In genomic region chr15:99333981-99334380, GRCh38 we compare ENCODE assay signal across 17 cellular contexts.
DNase-seq lines count a peak whose midpoint lies in the region; ATAC-seq lines count a peak whose summit lies in the region.
"Had no signal": no experiment of that assay in that cellular context is flagged by ENCODE, and none has a peak within 500 bp of the region (broad histone marks: within the 10 kb centered on the region; RNA-seq: fewer than 3 reads in every experiment).

No MANE protein-coding gene starts in this region.

- H2AK5ac ChIP-seq in neuronal stem cell (ENCODE audit: low read depth, low read length) = no peak overlapping the region

- no CpG with 5 or more reads among the region's 8 CpGs for WGBS in neuronal stem cell (ENCODE audit: extremely low coverage in 2 of 2, insufficient read length in 2 of 2, insufficient replicate concordance in 1 of 2), 2 donors
- 83% methylated on average over 8 of the region's 8 CpGs for WGBS in right cardiac atrium

- H3K9ac ChIP-seq in neuronal stem cell (ENCODE audit: low read depth, low read length, poor library complexity) = no peak overlapping the region

- no peak overlapping the region for H3K18ac ChIP-seq in neuronal stem cell (ENCODE audit: low read length)

- no peak overlapping the region for H3K4me3 Mint-ChIP-seq in activated T-cell treated with anti-CD3 and anti-CD28 coated beads, Interleukin-2, amount 50 U/mL, for 72 hours
- H3K4me3 Mint-ChIP-seq in T-helper 2 cell treated with Interferon-gamma antibody and Interleukin-4, amounts not matched to agents 5 μg/mL and 100 μg/mL, for 36 hours = no peak overlapping the region
- no peak overlapping the region for H3K4me3 Mint-ChIP-seq in T-cell
- H3K4me3 Mint-ChIP-seq: CD14-positive monocyte; CD8-positive, alpha-beta memory T cell had no signal

- H3K4me3 ChIP-seq in neuronal stem cell (ENCODE audit: low read length in 2 of 2) = no peak overlapping the region
- H3K4me3 ChIP-seq in right cardiac atrium (ENCODE audit: low read length) = no peak overlapping the region
- H3K4me3 ChIP-seq: HAP-1 had no signal

- H4K91ac ChIP-seq in neuronal stem cell (ENCODE audit: low read depth, low read length, poor library complexity) = no peak overlapping the region

- no peaks in the 10 kb centered on the region for H3K79me1 ChIP-seq in neuronal stem cell (ENCODE audit: low read depth, low read length)

- H2BK15ac ChIP-seq in neuronal stem cell (ENCODE audit: low read length) = no peak overlapping the region

- CTCF ChIA-PET in T-cell (lab: Charles Lee) = interaction anchor here in 1 of 2 donors (1.3 to 2.0 kb wide), 2 partner anchors 10 to 370 kb away, joined by 3 to 5 read pairs; no protein-coding TSS in a partner anchor

- no peak for ATAC-seq in activated T-cell treated with anti-CD3 and anti-CD28 coated beads, Interleukin-2, amount 50 U/mL, for 72 hours (replicated peaks in 1 of 2)
- ATAC-seq in right cardiac atrium = no peak
- no peak for ATAC-seq in T-cell (replicated peaks in 1 of 4)
- ATAC-seq: HepG2 had no signal

- intact Hi-C loops in right cardiac atrium (cut with DNase I) = no loop called here

- H3K9me3 ChIP-seq in neuronal stem cell (replicated peaks in 1 of 2; ENCODE audit: control insufficient read depth in 2 of 2, insufficient read depth in 1 of 2, low read depth in 1 of 2, low read length in 2 of 2) (no peaks in the 10 kb centered on the region), right cardiac atrium (ENCODE audit: control insufficient read depth, low read length) (no peaks in the 10 kb centered on the region)
- H3K9me3 ChIP-seq: Caco-2, HAP-1 had no signal

- DNase-seq in activated T-cell treated with anti-CD3 and anti-CD28 coated beads, Interleukin-2, amount 50 U/mL, for 72 hours = no peak
- DNase-seq in activated T-cell treated with anti-CD3 and anti-CD28 coated beads for 4 hours (no peak), fibroblast of peridontal ligament (ENCODE audit: extremely low read depth) (peak; percentile 45), neuronal stem cell (ENCODE audit: low spot score) (no peak), right cardiac atrium (no peak), T-cell (no peak), NCI-H526 treated with DMSO at 0.1 percent for 48 hours (lab: John Stamatoyannopoulos, UW) (no peak)
- DNase-seq in T-helper 2 cell treated with Interferon-gamma antibody and Interleukin-4, amounts not matched to agents 5 μg/mL and 100 μg/mL, for 36 hours (ENCODE audit: low spot score) = no peak
- DNase-seq: Caco-2; CD8-positive, alpha-beta memory T cell; DND-41; GDM1; GOT3 had no signal

- POLR2A ChIA-PET in T-cell (lab: Charles Lee) = interaction anchor here in 1 of 2 donors (0.6 kb wide), 1 partner anchor 354 kb away, joined by 3 read pairs; no protein-coding TSS in a partner anchor

- no peaks in the 10 kb centered on the region for H3K9me3 Mint-ChIP-seq in activated T-cell treated with anti-CD3 and anti-CD28 coated beads, Interleukin-2, amount 50 U/mL, for 72 hours
- H3K9me3 Mint-ChIP-seq in T-helper 2 cell treated with Interferon-gamma antibody and Interleukin-4, amounts not matched to agents 5 μg/mL and 100 μg/mL, for 36 hours = no peaks in the 10 kb centered on the region
- no peaks in the 10 kb centered on the region for H3K9me3 Mint-ChIP-seq in T-cell
- H3K9me3 Mint-ChIP-seq: CD14-positive monocyte; CD8-positive, alpha-beta memory T cell had no signal

- no peak overlapping the region for H2BK12ac ChIP-seq in neuronal stem cell (ENCODE audit: low read length)

- H3K23ac ChIP-seq in neuronal stem cell (ENCODE audit: low read depth, low read length, poor library complexity) = no peak overlapping the region

- H4K8ac ChIP-seq in neuronal stem cell (ENCODE audit: low read depth, low read length) = no peak overlapping the region

- no peaks in the 10 kb centered on the region for H3K36me3 ChIP-seq in neuronal stem cell (replicated peaks in 1 of 2; ENCODE audit: control insufficient read depth in 2 of 2, insufficient read depth in 2 of 2, low read length in 2 of 2)
- H3K36me3 ChIP-seq: HAP-1 had no signal

- H2BK5ac ChIP-seq in neuronal stem cell (ENCODE audit: low read length) = no peak overlapping the region

- H2AFZ ChIP-seq in neuronal stem cell (ENCODE audit: low read length) = peak overlapping the region; percentile 40

- H3K4me1 Mint-ChIP-seq in activated T-cell treated with anti-CD3 and anti-CD28 coated beads, Interleukin-2, amount 50 U/mL, for 72 hours (ENCODE audit: low read depth) = no peaks in the 10 kb centered on the region
- H3K4me1 Mint-ChIP-seq in T-helper 2 cell treated with Interferon-gamma antibody and Interleukin-4, amounts not matched to agents 5 μg/mL and 100 μg/mL, for 36 hours (ENCODE audit: low read depth) = peaks cover 8% of the 10 kb centered on the region
- H3K4me1 Mint-ChIP-seq in T-cell = no peaks in the 10 kb centered on the region
- H3K4me1 Mint-ChIP-seq: CD14-positive monocyte; CD8-positive, alpha-beta memory T cell had no signal

- no peak overlapping the region for H3K14ac ChIP-seq in neuronal stem cell (ENCODE audit: low read length)

- H3K4ac ChIP-seq in neuronal stem cell (ENCODE audit: low read length) = no peak overlapping the region

- no peaks in the 10 kb centered on the region for H3K27me3 ChIP-seq in neuronal stem cell (ENCODE audit: control insufficient read depth in 3 of 3, insufficient read depth in 3 of 3, low read depth in 1 of 3, low read length in 3 of 3)
- H3K27me3 ChIP-seq in right cardiac atrium (ENCODE audit: control insufficient read depth, insufficient read depth) = no peaks in the 10 kb centered on the region

- H3K4me2 ChIP-seq in neuronal stem cell (ENCODE audit: insufficient read depth, low read length, poor library complexity, severe bottlenecking) = no peak overlapping the region

- H3K4me1 ChIP-seq in neuronal stem cell (ENCODE audit: control insufficient read depth in 2 of 2, insufficient read depth in 1 of 2, low read depth in 1 of 2, low read length in 2 of 2) (peaks cover 2 to 11% of the 10 kb centered on the region in 2 donors), right cardiac atrium (ENCODE audit: control insufficient read depth, insufficient read depth, low read length) (peaks cover 4% of the 10 kb centered on the region)
- H3K4me1 ChIP-seq: Caco-2, HAP-1 had no signal

- H3K36me3 Mint-ChIP-seq in activated T-cell treated with anti-CD3 and anti-CD28 coated beads, Interleukin-2, amount 50 U/mL, for 72 hours (ENCODE audit: insufficient read depth in 2 of 2) = peaks cover 0 to 2% of the 10 kb centered on the region in 2 donors
- H3K36me3 Mint-ChIP-seq in T-helper 2 cell treated with Interferon-gamma antibody and Interleukin-4, amounts not matched to agents 5 μg/mL and 100 μg/mL, for 36 hours (ENCODE audit: low read depth) = no peaks in the 10 kb centered on the region
- peaks cover 31% of the 10 kb centered on the region for H3K36me3 Mint-ChIP-seq in T-cell

- H2BK120ac ChIP-seq in neuronal stem cell (ENCODE audit: low read depth, low read length) = no peak overlapping the region

- H3K27me3 Mint-ChIP-seq in activated T-cell treated with anti-CD3 and anti-CD28 coated beads, Interleukin-2, amount 50 U/mL, for 72 hours (ENCODE audit: low read depth) = no peaks in the 10 kb centered on the region
- H3K27me3 Mint-ChIP-seq in T-helper 2 cell treated with Interferon-gamma antibody and Interleukin-4, amounts not matched to agents 5 μg/mL and 100 μg/mL, for 36 hours (ENCODE audit: low read depth) = no peaks in the 10 kb centered on the region
- no peaks in the 10 kb centered on the region for H3K27me3 Mint-ChIP-seq in T-cell
- H3K27me3 Mint-ChIP-seq: CD8-positive, alpha-beta memory T cell had no signal

- peak overlapping the region; percentile 66 for H3K27ac Mint-ChIP-seq in activated T-cell treated with anti-CD3 and anti-CD28 coated beads, Interleukin-2, amount 50 U/mL, for 72 hours
- no peak overlapping the region for H3K27ac Mint-ChIP-seq in T-helper 2 cell treated with Interferon-gamma antibody and Interleukin-4, amounts not matched to agents 5 μg/mL and 100 μg/mL, for 36 hours
- no peak overlapping the region for H3K27ac Mint-ChIP-seq in T-cell
- H3K27ac Mint-ChIP-seq: CD14-positive monocyte; CD8-positive, alpha-beta memory T cell had no signal

- H3K27ac ChIP-seq in neuronal stem cell (replicated peaks; ENCODE audit: low read length) = no peak overlapping the region
- no peak overlapping the region for H3K27ac ChIP-seq in right cardiac atrium (ENCODE audit: low read length)
- H3K27ac ChIP-seq: 22Rv1 had no signal
